In the genomic region with DNA sequence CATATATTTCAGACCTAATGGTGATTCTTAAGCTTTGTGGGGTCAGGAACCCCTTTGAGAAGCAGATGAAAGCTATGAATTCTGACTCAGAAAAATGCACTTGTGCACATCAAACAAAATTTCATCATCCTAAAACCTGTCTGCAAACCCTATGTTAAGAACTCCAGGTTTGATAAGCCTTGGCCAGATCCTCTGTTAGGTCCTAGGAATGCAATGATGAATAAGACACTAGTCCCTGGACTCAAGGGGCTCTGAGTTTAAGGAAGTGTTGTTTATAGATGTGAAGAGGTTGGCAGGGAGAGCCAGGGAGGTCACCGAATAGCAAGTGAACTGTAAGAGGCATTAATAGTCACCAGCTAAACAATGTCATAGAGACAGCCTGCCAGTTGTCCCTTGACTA, we compare ENCODE assay signal across 16 cellular contexts.
"Had no signal": no experiment of that assay in that cellular context is flagged by ENCODE, and none has a peak within 500 bp of the region (broad histone marks: within the 10 kb centered on the region; RNA-seq: fewer than 3 reads in every experiment).

No MANE protein-coding gene starts in this region.

- H3K27ac ChIP-seq: esophagus muscularis mucosa, gastroesophageal sphincter, heart left ventricle, sigmoid colon, SJSA1, spleen, thyroid gland had no signal

- ATAC-seq: gastroesophageal sphincter; natural killer cell; stimulated activated memory B cell treated with anti-CD40 and anti-IgM and Interleukin-4, amounts not matched to agents 10 μg/mL and 1 μg/mL and 100 μg/mL, for 72 hours had no signal

- H3K9me3 ChIP-seq: esophagus muscularis mucosa, gastroesophageal sphincter, heart left ventricle, sigmoid colon, SJSA1, spleen, thyroid gland had no signal

- H3K36me3 Mint-ChIP-seq: natural killer cell; stimulated activated memory B cell treated with anti-CD40 and anti-IgM and Interleukin-4, amounts not matched to agents 10 μg/mL and 1 μg/mL and 100 μg/mL, for 72 hours had no signal

- H3K4me1 Mint-ChIP-seq: stimulated activated memory B cell treated with anti-CD40 and anti-IgM and Interleukin-4, amounts not matched to agents 10 μg/mL and 1 μg/mL and 100 μg/mL, for 72 hours had no signal

- H3K4me3 Mint-ChIP-seq: activated T-helper 1 cell treated with anti-CD3 and anti-CD28 coated beads, Interleukin-12 subunit alpha, Interleukin-12 subunit beta, Interleukin-2, Interleukin-4 antibody, amounts not matched to agents 30 ng/mL and 10 ng/mL and 1 ng/mL, durations not matched to agents 14 hours and 24 hours and 36 hours; natural killer cell; stimulated activated memory B cell treated with anti-CD40 and anti-IgM and Interleukin-4, amounts not matched to agents 10 μg/mL and 1 μg/mL and 100 μg/mL, for 72 hours had no signal

- H3K4me3 ChIP-seq: esophagus muscularis mucosa, gastroesophageal sphincter, heart left ventricle, sigmoid colon, SJSA1, spleen, thyroid gland had no signal

- H3K4me1 ChIP-seq: thyroid gland had no signal

- H3K36me3 ChIP-seq: esophagus muscularis mucosa, gastroesophageal sphincter, heart left ventricle, sigmoid colon, SJSA1, spleen, thyroid gland had no signal

- H3K27ac Mint-ChIP-seq: activated CD4-positive, alpha-beta T cell treated with anti-CD3 and anti-CD28 coated beads, Interleukin-2, amount 10 ng/mL, durations not matched to agents 24 days and 14 days; dendritic cell treated with granulocyte-macrophage colony-stimulating factor and Interleukin-4, amounts not matched to agents 40 ng/mL and 50 ng/mL, for 4 days; natural killer cell; stimulated activated memory B cell treated with anti-CD40 and anti-IgM and Interleukin-4, amounts not matched to agents 10 μg/mL and 1 μg/mL and 100 μg/mL, for 72 hours had no signal

- H3K27me3 ChIP-seq: esophagus muscularis mucosa, gastroesophageal sphincter, heart left ventricle, sigmoid colon, SJSA1, spleen, thyroid gland had no signal

- H3K9me3 Mint-ChIP-seq: dendritic cell treated with granulocyte-macrophage colony-stimulating factor and Interleukin-4, amounts not matched to agents 40 ng/mL and 50 ng/mL, for 4 days; natural killer cell; stimulated activated memory B cell treated with anti-CD40 and anti-IgM and Interleukin-4, amounts not matched to agents 10 μg/mL and 1 μg/mL and 100 μg/mL, for 72 hours had no signal

- DNase-seq: activated CD4-positive, CD25-positive, alpha-beta regulatory T cell; activated CD8-positive, alpha-beta memory T cell treated with anti-CD3 and anti-CD28 coated beads for 24 hours; effector CD8-positive, alpha-beta T cell; heart left ventricle; mesendoderm; natural killer cell; sigmoid colon; spleen; thyroid gland had no signal
